ENCODE assay signal across 14 cellular contexts in the genomic region with DNA sequence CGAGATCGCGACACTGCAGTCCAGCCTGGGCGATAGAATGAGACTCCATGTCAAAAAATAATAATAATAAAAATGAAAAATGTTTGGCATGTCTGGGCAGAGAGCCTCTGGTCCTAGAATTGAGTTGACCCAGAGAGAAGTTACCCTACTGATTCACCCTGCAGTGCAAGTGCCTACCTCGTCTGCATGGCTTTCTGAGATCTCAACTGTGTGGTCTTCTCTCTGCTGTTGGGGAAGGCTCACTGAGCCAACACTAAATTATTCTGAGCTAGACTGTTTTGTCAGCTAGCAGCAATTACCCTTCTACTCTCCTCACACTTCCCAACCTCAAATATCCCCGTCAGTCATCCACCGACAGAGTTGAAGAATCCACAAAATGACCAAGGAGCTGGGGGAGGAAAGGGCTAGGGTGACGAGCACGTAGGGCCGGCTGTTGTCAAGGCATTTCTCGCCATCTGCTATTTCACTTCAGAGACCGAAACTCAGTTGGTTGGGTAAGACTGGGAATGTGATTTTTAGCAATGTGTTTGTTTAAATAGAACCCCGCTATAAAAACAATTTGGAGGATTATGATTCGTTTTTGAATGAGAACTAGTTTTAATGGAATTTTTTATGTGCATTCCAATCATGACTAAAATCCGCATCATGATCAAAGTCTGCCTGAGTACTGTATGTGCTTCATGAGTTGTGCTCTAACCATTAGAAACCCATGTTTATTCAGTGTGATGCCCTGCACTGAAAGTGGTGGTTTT. TPM values are rescaled to one million over a fixed set of nuclear protein-coding genes. Genes with fewer than 3 reads are reported as not detected.
DNase-seq lines count a peak whose midpoint lies in the region; ATAC-seq, FAIRE-seq and TF ChIP-seq lines count a peak whose summit lies in the region.
"Had no signal": no experiment of that assay in that cellular context is flagged by ENCODE, and none has a peak within 500 bp of the region (broad histone marks: within the 10 kb centered on the region; RNA-seq: fewer than 3 reads in every experiment).

No MANE protein-coding gene starts in this region.

- H3K4me3 ChIP-seq in KMS-11 (IDR thresholded peaks at IDR 0.05; ENCODE audit: insufficient read depth, low read depth, low read length) (no peak overlapping the region), brain microvascular endothelial cell (ENCODE audit: low read depth, low read length) (no peak overlapping the region), gastrocnemius medialis (no peak overlapping the region)
- H3K4me3 ChIP-seq in CD4-positive, alpha-beta memory T cell (ENCODE audit: low read length in 2 of 2) = no peak overlapping the region
- H3K4me3 ChIP-seq: ascending aorta, BLaER1, lower lobe of right lung had no signal

- no peaks in the 10 kb centered on the region for H3K9me3 ChIP-seq in gastrocnemius medialis
- H3K9me3 ChIP-seq in CD4-positive, alpha-beta memory T cell (ENCODE audit: control insufficient read depth in 1 of 2, low read length in 2 of 2) = no peaks in the 10 kb centered on the region
- H3K9me3 ChIP-seq: ascending aorta, BLaER1, lower lobe of right lung had no signal

- H3K4me1 ChIP-seq in KMS-11 (ENCODE audit: low read depth, poor library complexity, severe bottlenecking) (peaks cover 17% of the 10 kb centered on the region), gastrocnemius medialis (no peaks in the 10 kb centered on the region)
- no peaks in the 10 kb centered on the region for H3K4me1 ChIP-seq in CD4-positive, alpha-beta memory T cell (ENCODE audit: insufficient read depth, low read length)
- H3K4me1 ChIP-seq: ascending aorta, lower lobe of right lung had no signal

- H3K27ac ChIP-seq in KMS-11 (peak overlapping the region; percentile 58), brain microvascular endothelial cell (peak overlapping the region; percentile 80), gastrocnemius medialis (no peak overlapping the region)
- H3K27ac ChIP-seq in CD4-positive, alpha-beta memory T cell (ENCODE audit: low read depth, low read length) = no peak overlapping the region
- H3K27ac ChIP-seq: ascending aorta, BLaER1, lower lobe of right lung had no signal

- ATAC-seq in gastrocnemius medialis (no peak), HG02981 (IDR thresholded peaks at IDR 0.05; ENCODE audit: unreplicated experiment) (no peak)
- ATAC-seq: lower lobe of right lung had no signal

- H2AFZ ChIP-seq in KMS-11 (ENCODE audit: low read depth) = peak overlapping the region; percentile 57

- peaks cover 0 to 1% (median 0%) of the 10 kb centered on the region in 8 donors for H3K9me3 Mint-ChIP-seq in CD4-positive, alpha-beta memory T cell

- H3K9ac ChIP-seq in KMS-11 = no peak overlapping the region
- H3K9ac ChIP-seq: BLaER1 had no signal

- H3K4me2 ChIP-seq in KMS-11 = peak overlapping the region; percentile 31; the same call in 1 of the 2 replicates
- H3K4me2 ChIP-seq: BLaER1 had no signal

- no peaks in the 10 kb centered on the region for H3K27me3 ChIP-seq in KMS-11 (ENCODE audit: insufficient read depth, low read depth)
- no peaks in the 10 kb centered on the region for H3K27me3 ChIP-seq in brain microvascular endothelial cell (replicated peaks)
- no peaks in the 10 kb centered on the region for H3K27me3 ChIP-seq in gastrocnemius medialis
- no peaks in the 10 kb centered on the region for H3K27me3 ChIP-seq in CD4-positive, alpha-beta memory T cell (ENCODE audit: insufficient read depth, low read length)
- H3K27me3 ChIP-seq: ascending aorta, BLaER1 had no signal

- DNase-seq in AG08395 (ENCODE audit: low spot score) = peak; percentile 68
- DNase-seq in brain microvascular endothelial cell = peak; percentile 90
- peak; percentile 71 for DNase-seq in left kidney (ENCODE audit: low read depth, low spot score)
- no peak for DNase-seq in gastrocnemius medialis
- DNase-seq in GM19239 (ENCODE audit: insufficient read length, low spot score) = no peak
- DNase-seq in CD4-positive, alpha-beta memory T cell = no peak
- DNase-seq: lower lobe of right lung had no signal

- no peak overlapping the region for H3K4me3 Mint-ChIP-seq in CD4-positive, alpha-beta memory T cell

- no peaks in the 10 kb centered on the region for H3K36me3 ChIP-seq in KMS-11 (ENCODE audit: insufficient read depth)
- no peaks in the 10 kb centered on the region for H3K36me3 ChIP-seq in brain microvascular endothelial cell (replicated peaks)
- H3K36me3 ChIP-seq in gastrocnemius medialis = no peaks in the 10 kb centered on the region
- no peaks in the 10 kb centered on the region for H3K36me3 ChIP-seq in CD4-positive, alpha-beta memory T cell (ENCODE audit: insufficient read depth, low read length)
- H3K36me3 ChIP-seq: ascending aorta, BLaER1, lower lobe of right lung had no signal

- no peaks in the 10 kb centered on the region for H4K20me1 ChIP-seq in KMS-11 (ENCODE audit: insufficient read depth)
- H4K20me1 ChIP-seq: BLaER1 had no signal

- intact Hi-C loops in gastrocnemius medialis (cut with DNase I; ENCODE audit: low total_unique reads) = no loop called here
- intact Hi-C loops in CD4-positive, alpha-beta memory T cell (cut with micrococcal nuclease) = no loop called here

- no peaks in the 10 kb centered on the region for H3K79me2 ChIP-seq in KMS-11 (ENCODE audit: insufficient read depth, low read depth)

- no peaks in the 10 kb centered on the region for H3K4me1 Mint-ChIP-seq in CD4-positive, alpha-beta memory T cell

- CTCF ChIA-PET in CD4-positive, alpha-beta memory T cell (lab: Charles Lee; ENCODE audit: partially characterized antibody) = no interaction called here

- no peak for TF ChIP-seq CTCF in KMS-11 (conservative IDR thresholded peaks at IDR 0.05; ENCODE audit: low read depth, low read length)
- no peak for TF ChIP-seq CTCF in brain microvascular endothelial cell (IDR thresholded peaks at IDR 0.05; ENCODE audit: low read depth, low read length, missing control alignments)
- no peak for TF ChIP-seq CTCF in gastrocnemius medialis (IDR thresholded peaks at IDR 0.05 in 4 of 5, conservative IDR thresholded peaks at IDR 0.05 in 1 of 5)

- no peak for FAIRE-seq in GM19239 (lab: Jason Lieb, UNC)
- FAIRE-seq: frontal cortex had no signal

- no peaks in the 10 kb centered on the region for H3K27me3 Mint-ChIP-seq in CD4-positive, alpha-beta memory T cell

- H3K36me3 Mint-ChIP-seq in CD4-positive, alpha-beta memory T cell = no peaks in the 10 kb centered on the region

- POLR2A ChIA-PET in CD4-positive, alpha-beta memory T cell (lab: Charles Lee; ENCODE audit: partially characterized antibody) = no interaction called here

- H3K27ac Mint-ChIP-seq in CD4-positive, alpha-beta memory T cell = no peak overlapping the region

- TF ChIP-seq POLR2A in gastrocnemius medialis (IDR thresholded peaks at IDR 0.05) = no peak

- in situ Hi-C loops in brain microvascular endothelial cell (cut with HindIII; ENCODE audit: low pct_ligation_motif_present, low sequenced_read_pairs) = no loop called here
- in situ Hi-C loops in gastrocnemius medialis (cut with MboI; ENCODE audit: low sequenced_read_pairs in 4 of 4) = no loop called here

RNA-seq across cellular contexts. Expression of a gene that starts 9.4 kb away (rescaled TPM):
- not detected for total RNA-seq in gastrocnemius medialis
- not detected for total RNA-seq in CD4-positive, alpha-beta memory T cell
- polyA plus RNA-seq in CD4-positive, alpha-beta memory T cell = not detected
- total RNA-seq: ascending aorta; lower lobe of right lung; pulmonary artery endothelial cell; T-helper 2 cell treated with Interferon-gamma antibody and Interleukin-4, amounts not matched to agents 100 ng/mL and 5 ng/mL, for 36 hours had no signal

Comparison
In these comparisons a context has a peak if more than half of its experiments do, and no peak if none do; other contexts are left out.
1. DNase-seq: peak in AG08395 (single experiment), brain microvascular endothelial cell (single experiment) and left kidney (single experiment); none in gastrocnemius medialis (0 of 2), GM19239 (single experiment) and CD4-positive, alpha-beta memory T cell (0 of 5).
2. H3K27ac ChIP-seq: peak in KMS-11 (single experiment) and brain microvascular endothelial cell (single experiment); none in gastrocnemius medialis (0 of 4) and CD4-positive, alpha-beta memory T cell (single experiment).